ENCODE assay signal across 28 cellular contexts in the genomic region with DNA sequence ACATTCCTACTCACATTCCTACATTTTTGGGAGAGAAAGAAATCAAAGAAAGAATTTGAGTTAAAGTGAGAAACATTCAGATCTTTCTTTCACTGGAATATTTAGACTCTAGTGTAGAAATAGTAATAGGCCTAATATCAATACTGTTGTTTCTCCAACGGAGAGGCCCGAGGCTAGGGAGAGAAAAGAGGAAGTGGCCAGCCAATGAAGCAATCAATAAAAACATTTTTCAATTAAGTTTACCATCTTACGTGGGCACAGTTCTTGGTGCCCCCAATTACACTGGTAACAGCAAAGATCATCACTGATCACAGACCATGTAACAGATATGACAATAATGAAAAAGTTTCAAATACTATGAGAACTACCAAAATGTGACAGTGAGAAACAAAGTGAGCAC.
"Had no signal": no experiment of that assay in that cellular context is flagged by ENCODE, and none has a peak within 500 bp of the region (broad histone marks: within the 10 kb centered on the region; RNA-seq: fewer than 3 reads in every experiment).

No MANE protein-coding gene starts in this region.

- H3K27ac Mint-ChIP-seq: activated CD4-positive, alpha-beta memory T cell treated with anti-CD3 and anti-CD28 coated beads, Interleukin-2, amount 10 ng/mL, durations not matched to agents 7 days and 5 days; activated CD4-positive, alpha-beta T cell treated with anti-CD3 and anti-CD28 coated beads, Interleukin-2, amount 10 ng/mL, durations not matched to agents 7 days and 5 days; activated naive CD4-positive, alpha-beta T cell treated with anti-CD3 and anti-CD28 coated beads, Interleukin-2, amount 10 ng/mL, durations not matched to agents 7 days and 5 days; activated naive CD8-positive, alpha-beta T cell treated with anti-CD3 and anti-CD28 coated beads, Interleukin-2, amount 10 ng/mL, durations not matched to agents 7 days and 5 days; activated T-cell treated with anti-CD3 and anti-CD28 coated beads, Interleukin-2, amount 50 U/mL, for 24 hours; memory B cell; naive thymus-derived CD8-positive, alpha-beta T cell; stimulated activated naive B cell treated with anti-CD40 and anti-IgM and Interleukin-4, amounts not matched to agents 10 μg/mL and 1 μg/mL and 100 μg/mL, for 72 hours had no signal

- H3K27me3 ChIP-seq: breast epithelium, esophagus muscularis mucosa, heart right ventricle, stomach, thyroid gland, upper lobe of left lung had no signal

- H3K4me3 ChIP-seq: breast epithelium, esophagus muscularis mucosa, heart right ventricle, stomach, thyroid gland, upper lobe of left lung had no signal

- H3K4me1 ChIP-seq: breast epithelium, esophagus muscularis mucosa, heart right ventricle, parathyroid adenoma, stomach, thyroid gland, upper lobe of left lung had no signal

- H3K27ac ChIP-seq: breast epithelium, esophagus muscularis mucosa, heart right ventricle, parathyroid adenoma, stomach, thyroid gland, upper lobe of left lung, WERI-Rb-1 had no signal

- H3K4me3 Mint-ChIP-seq: activated CD4-positive, alpha-beta memory T cell treated with anti-CD3 and anti-CD28 coated beads, Interleukin-2, amount 10 ng/mL, durations not matched to agents 7 days and 5 days; activated CD4-positive, alpha-beta T cell treated with anti-CD3 and anti-CD28 coated beads, Interleukin-2, amount 10 ng/mL, durations not matched to agents 7 days and 5 days; activated naive CD4-positive, alpha-beta T cell treated with anti-CD3 and anti-CD28 coated beads, Interleukin-2, amount 10 ng/mL, durations not matched to agents 7 days and 5 days; activated naive CD8-positive, alpha-beta T cell treated with anti-CD3 and anti-CD28 coated beads, Interleukin-2, amount 10 ng/mL, durations not matched to agents 7 days and 5 days; activated T-cell treated with anti-CD3 and anti-CD28 coated beads, Interleukin-2, amount 50 U/mL, for 24 hours; memory B cell; naive thymus-derived CD8-positive, alpha-beta T cell; neural crest cell; stimulated activated naive B cell treated with anti-CD40 and anti-IgM and Interleukin-4, amounts not matched to agents 10 μg/mL and 1 μg/mL and 100 μg/mL, for 72 hours had no signal

- H2AFZ ChIP-seq: parathyroid adenoma had no signal

- H3K9me3 ChIP-seq: breast epithelium, thyroid gland, upper lobe of left lung had no signal

- DNase-seq: activated CD4-positive, alpha-beta memory T cell treated with anti-CD3 and anti-CD28 coated beads, Interleukin-2, amount 10 ng/mL, durations not matched to agents 7 days and 5 days; activated CD4-positive, alpha-beta T cell treated with anti-CD3 and anti-CD28 coated beads, Interleukin-2, amount 10 ng/mL, durations not matched to agents 7 days and 5 days; activated CD4-positive, CD25-positive, alpha-beta regulatory T cell treated with anti-CD3 and anti-CD28 coated beads, Interleukin-2, amount 50 U/mL, for 72 hours; activated CD8-positive, alpha-beta memory T cell treated with anti-CD3 and anti-CD28 coated beads, Interleukin-2, amount 50 U/mL, for 48 hours; activated gamma-delta T cell; activated naive CD4-positive, alpha-beta T cell treated with anti-CD3 and anti-CD28 coated beads, Interleukin-2, amount 10 ng/mL, durations not matched to agents 7 days and 5 days; activated naive CD8-positive, alpha-beta T cell treated with anti-CD3 and anti-CD28 coated beads, Interleukin-2, amount 10 ng/mL, durations not matched to agents 7 days and 5 days; activated T-cell treated with anti-CD3 and anti-CD28 coated beads, Interleukin-2, amount 50 U/mL, for 24 hours; central memory CD4-positive, alpha-beta T cell; dermis blood vessel endothelial cell; effector CD4-positive, alpha-beta T cell; heart right ventricle; naive thymus-derived CD8-positive, alpha-beta T cell; nucleus accumbens; right cardiac atrium; stimulated activated CD4-positive, alpha-beta T cell treated with anti-CD3 and anti-CD28 coated beads, Interleukin-15, amount 100 ng/mL, for 24 hours; stimulated activated CD4-positive, alpha-beta T cell treated with anti-CD3 and anti-CD28 coated beads, Interleukin-2, amount 100 ng/mL, for 24 hours; stimulated activated naive B cell treated with anti-CD40 and anti-IgM and Interleukin-4, amounts not matched to agents 10 μg/mL and 1 μg/mL and 100 μg/mL, for 72 hours; stomach; T-helper 9 cell; thyroid gland; upper lobe of left lung; WERI-Rb-1 had no signal

- H3K36me3 ChIP-seq: breast epithelium, esophagus muscularis mucosa, heart right ventricle, stomach, thyroid gland, upper lobe of left lung, WERI-Rb-1 had no signal

- H3K79me2 ChIP-seq: parathyroid adenoma had no signal

- H3K36me3 Mint-ChIP-seq: activated naive CD4-positive, alpha-beta T cell treated with anti-CD3 and anti-CD28 coated beads, Interleukin-2, amount 10 ng/mL, durations not matched to agents 7 days and 5 days; activated naive CD8-positive, alpha-beta T cell treated with anti-CD3 and anti-CD28 coated beads, Interleukin-2, amount 10 ng/mL, durations not matched to agents 7 days and 5 days; naive thymus-derived CD8-positive, alpha-beta T cell; stimulated activated naive B cell treated with anti-CD40 and anti-IgM and Interleukin-4, amounts not matched to agents 10 μg/mL and 1 μg/mL and 100 μg/mL, for 72 hours had no signal

- H3K9ac ChIP-seq: parathyroid adenoma had no signal

- H3K27me3 Mint-ChIP-seq: activated CD4-positive, alpha-beta memory T cell treated with anti-CD3 and anti-CD28 coated beads, Interleukin-2, amount 10 ng/mL, durations not matched to agents 7 days and 5 days; activated CD4-positive, alpha-beta T cell treated with anti-CD3 and anti-CD28 coated beads, Interleukin-2, amount 10 ng/mL, durations not matched to agents 7 days and 5 days; activated naive CD4-positive, alpha-beta T cell treated with anti-CD3 and anti-CD28 coated beads, Interleukin-2, amount 10 ng/mL, durations not matched to agents 7 days and 5 days; activated naive CD8-positive, alpha-beta T cell treated with anti-CD3 and anti-CD28 coated beads, Interleukin-2, amount 10 ng/mL, durations not matched to agents 7 days and 5 days; activated T-cell treated with anti-CD3 and anti-CD28 coated beads, Interleukin-2, amount 50 U/mL, for 24 hours; memory B cell; naive thymus-derived CD8-positive, alpha-beta T cell; stimulated activated naive B cell treated with anti-CD40 and anti-IgM and Interleukin-4, amounts not matched to agents 10 μg/mL and 1 μg/mL and 100 μg/mL, for 72 hours had no signal

- H3K4me1 Mint-ChIP-seq: activated CD4-positive, alpha-beta memory T cell treated with anti-CD3 and anti-CD28 coated beads, Interleukin-2, amount 10 ng/mL, durations not matched to agents 7 days and 5 days; activated CD4-positive, alpha-beta T cell treated with anti-CD3 and anti-CD28 coated beads, Interleukin-2, amount 10 ng/mL, durations not matched to agents 7 days and 5 days; activated naive CD4-positive, alpha-beta T cell treated with anti-CD3 and anti-CD28 coated beads, Interleukin-2, amount 10 ng/mL, durations not matched to agents 7 days and 5 days; activated naive CD8-positive, alpha-beta T cell treated with anti-CD3 and anti-CD28 coated beads, Interleukin-2, amount 10 ng/mL, durations not matched to agents 7 days and 5 days; naive thymus-derived CD8-positive, alpha-beta T cell; neural crest cell; stimulated activated naive B cell treated with anti-CD40 and anti-IgM and Interleukin-4, amounts not matched to agents 10 μg/mL and 1 μg/mL and 100 μg/mL, for 72 hours had no signal

- H3K9me3 Mint-ChIP-seq: activated naive CD8-positive, alpha-beta T cell treated with anti-CD3 and anti-CD28 coated beads, Interleukin-2, amount 10 ng/mL, durations not matched to agents 7 days and 5 days; activated T-cell treated with anti-CD3 and anti-CD28 coated beads, Interleukin-2, amount 50 U/mL, for 24 hours had no signal
